In the genomic region with DNA sequence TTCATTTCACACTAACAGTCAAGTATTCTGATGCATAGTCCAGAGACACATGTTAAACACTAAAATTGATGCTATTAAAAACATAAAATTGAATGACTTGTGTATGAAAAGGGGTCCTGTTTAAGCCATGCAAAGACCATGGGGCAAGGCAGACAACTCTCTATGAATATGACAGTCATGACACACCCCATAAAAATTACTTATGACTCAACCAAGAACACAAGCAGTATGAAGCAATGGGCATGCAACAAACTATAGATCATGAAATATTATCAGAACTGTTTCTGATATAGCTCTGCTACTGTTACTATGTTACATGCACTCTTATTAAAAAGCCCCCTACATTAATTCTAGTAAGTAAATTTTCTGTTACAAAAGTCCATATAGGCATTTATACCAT, we compare ENCODE assay signal across 1 cellular context.
TF ChIP-seq lines count a peak whose summit lies in the region.

No MANE protein-coding gene starts in this region.

TF ChIP-seq in K562, 482 proteins besides CTCF, POLR2A, EP300 and RAD21 (continued from another document):
- TF ChIP-seq JUN (IDR thresholded peaks at IDR 0.05; ENCODE audit: borderline replicate concordance, low read depth, low read length) (peak; percentile 22; the same call in 1 of the 2 replicates), JUN (CRISPR knock-in tag; IDR thresholded peaks at IDR 0.05; ENCODE audit: borderline replicate concordance) (no peak)
TF ChIP-seq in K562: peak in this region for 4.
